ENCODE assay signal across 31 cellular contexts in genomic region chr2:149739880-149740265, GRCh38.
"Had no signal": no experiment of that assay in that cellular context is flagged by ENCODE, and none has a peak within 500 bp of the region (broad histone marks: within the 10 kb centered on the region; RNA-seq: fewer than 3 reads in every experiment).

No MANE protein-coding gene starts in this region.

- H3K79me2 ChIP-seq: hepatocyte had no signal

- H3K27me3 Mint-ChIP-seq: activated CD4-positive, alpha-beta T cell treated with anti-CD3 and anti-CD28 coated beads, Interleukin-2, amount 10 ng/mL, durations not matched to agents 24 days and 14 days; activated T-cell treated with anti-CD3 and anti-CD28 coated beads, Interleukin-2, amount 50 U/mL, for 24 hours; central memory CD8-positive, alpha-beta T cell; dendritic cell treated with granulocyte-macrophage colony-stimulating factor and Interleukin-4, amounts not matched to agents 40 ng/mL and 50 ng/mL, for 4 days; memory B cell; progenitor cell of endocrine pancreas had no signal

- H3K4me3 Mint-ChIP-seq: activated CD4-positive, alpha-beta memory T cell treated with anti-CD3 and anti-CD28 coated beads for 36 hours; activated CD4-positive, alpha-beta T cell treated with anti-CD3 and anti-CD28 coated beads, Interleukin-2, amount 10 ng/mL, durations not matched to agents 24 days and 14 days; activated T-cell treated with anti-CD3 and anti-CD28 coated beads, Interleukin-2, amount 50 U/mL, for 24 hours; central memory CD8-positive, alpha-beta T cell; dendritic cell treated with granulocyte-macrophage colony-stimulating factor and Interleukin-4, amounts not matched to agents 40 ng/mL and 50 ng/mL, for 4 days; endodermal cell; memory B cell; naive thymus-derived CD4-positive, alpha-beta T cell; stimulated activated effector memory CD8-positive, alpha-beta T cell treated with anti-CD3 and anti-CD28 coated beads, Interleukin-12 subunit alpha, Interleukin-12 subunit beta, amount 100 ng/mL, for 72 hours; stimulated activated naive CD8-positive, alpha-beta T cell treated with anti-CD3 and anti-CD28 coated beads, Interleukin-15, amount 100 ng/mL, for 72 hours; type B pancreatic cell had no signal

- H3K27ac Mint-ChIP-seq: activated CD4-positive, alpha-beta memory T cell treated with anti-CD3 and anti-CD28 coated beads for 36 hours; activated CD4-positive, alpha-beta T cell treated with anti-CD3 and anti-CD28 coated beads, Interleukin-2, amount 10 ng/mL, durations not matched to agents 24 days and 14 days; activated T-cell treated with anti-CD3 and anti-CD28 coated beads, Interleukin-2, amount 50 U/mL, for 24 hours; dendritic cell treated with granulocyte-macrophage colony-stimulating factor and Interleukin-4, amounts not matched to agents 40 ng/mL and 50 ng/mL, for 4 days; endodermal cell; memory B cell; naive thymus-derived CD4-positive, alpha-beta T cell; progenitor cell of endocrine pancreas; stimulated activated effector memory CD8-positive, alpha-beta T cell treated with anti-CD3 and anti-CD28 coated beads, Interleukin-12 subunit alpha, Interleukin-12 subunit beta, amount 100 ng/mL, for 72 hours; stimulated activated naive CD8-positive, alpha-beta T cell treated with anti-CD3 and anti-CD28 coated beads, Interleukin-15, amount 100 ng/mL, for 72 hours; type B pancreatic cell had no signal

- FAIRE-seq: kidney had no signal

- H3K4me1 ChIP-seq: breast epithelium, uterus had no signal

- H3K27me3 ChIP-seq: breast epithelium, esophagus squamous epithelium, gastroesophageal sphincter, hepatocyte, ovary, right lobe of liver, uterus had no signal

- H3K36me3 Mint-ChIP-seq: activated CD4-positive, alpha-beta memory T cell treated with anti-CD3 and anti-CD28 coated beads for 36 hours; memory B cell; naive thymus-derived CD4-positive, alpha-beta T cell; stimulated activated effector memory CD8-positive, alpha-beta T cell treated with anti-CD3 and anti-CD28 coated beads, Interleukin-12 subunit alpha, Interleukin-12 subunit beta, amount 100 ng/mL, for 72 hours; type B pancreatic cell had no signal

- H3K36me3 ChIP-seq: breast epithelium, esophagus squamous epithelium, gastroesophageal sphincter, ovary, right lobe of liver, uterus had no signal

- H2AFZ ChIP-seq: hepatocyte had no signal

- H3K4me2 ChIP-seq: hepatocyte had no signal

- H3K4me3 ChIP-seq: breast epithelium, esophagus squamous epithelium, gastroesophageal sphincter, hepatocyte, ovary, right lobe of liver, uterus had no signal

- ATAC-seq: gastroesophageal sphincter; left colon; naive thymus-derived CD4-positive, alpha-beta T cell; right lobe of liver; stimulated activated naive CD8-positive, alpha-beta T cell treated with anti-CD3 and anti-CD28 coated beads, Interleukin-15, amount 100 ng/mL, for 72 hours had no signal

- H3K9me3 Mint-ChIP-seq: activated CD4-positive, alpha-beta memory T cell treated with anti-CD3 and anti-CD28 coated beads for 36 hours; activated CD4-positive, alpha-beta T cell treated with anti-CD3 and anti-CD28 coated beads, Interleukin-2, amount 10 ng/mL, durations not matched to agents 24 days and 14 days; activated T-cell treated with anti-CD3 and anti-CD28 coated beads, Interleukin-2, amount 50 U/mL, for 24 hours; central memory CD8-positive, alpha-beta T cell; memory B cell; stimulated activated naive CD8-positive, alpha-beta T cell treated with anti-CD3 and anti-CD28 coated beads, Interleukin-15, amount 100 ng/mL, for 72 hours had no signal

- H3K4me1 Mint-ChIP-seq: activated CD4-positive, alpha-beta T cell treated with anti-CD3 and anti-CD28 coated beads, Interleukin-2, amount 10 ng/mL, durations not matched to agents 24 days and 14 days; central memory CD8-positive, alpha-beta T cell; endodermal cell; memory B cell; stimulated activated effector memory CD8-positive, alpha-beta T cell treated with anti-CD3 and anti-CD28 coated beads, Interleukin-12 subunit alpha, Interleukin-12 subunit beta, amount 100 ng/mL, for 72 hours; stimulated activated naive CD8-positive, alpha-beta T cell treated with anti-CD3 and anti-CD28 coated beads, Interleukin-15, amount 100 ng/mL, for 72 hours had no signal

- DNase-seq: activated CD4-positive, alpha-beta memory T cell treated with anti-CD3 and anti-CD28 coated beads for 36 hours; activated CD4-positive, alpha-beta T cell treated with anti-CD3 and anti-CD28 coated beads, Interleukin-2, amount 10 ng/mL, durations not matched to agents 24 days and 14 days; activated CD4-positive, CD25-positive, alpha-beta regulatory T cell treated with anti-CD3 and anti-CD28 coated beads, Interleukin-2, amount 50 U/mL, for 72 hours; activated CD8-positive, alpha-beta memory T cell treated with anti-CD3 and anti-CD28 coated beads, Interleukin-2, amount 50 U/mL, for 4 hours; activated gamma-delta T cell treated with Interleukin-2 at 50 U/mL for 16 hours; activated naive CD4-positive, alpha-beta T cell treated with anti-CD3 and anti-CD28 coated beads, Interleukin-2, amount 50 U/mL, for 16 hours; activated T-cell treated with anti-CD3 and anti-CD28 coated beads, Interleukin-2, amount 50 U/mL, for 24 hours; amygdala; endodermal cell; esophagus squamous epithelium; kidney; left colon; midbrain; naive thymus-derived CD4-positive, alpha-beta T cell; ovary; right lobe of liver; stimulated activated CD4-positive, alpha-beta T cell treated with anti-CD3 and anti-CD28 coated beads, Interleukin-12 subunit alpha, Interleukin-12 subunit beta, amount 100 ng/mL, for 4 hours; stimulated activated CD4-positive, alpha-beta T cell treated with anti-CD3 and anti-CD28 coated beads, Interleukin-4, amount 100 ng/mL, for 24 hours; stimulated activated naive CD8-positive, alpha-beta T cell treated with anti-CD3 and anti-CD28 coated beads, Interleukin-15, amount 100 ng/mL, for 72 hours; substantia nigra; uterus had no signal

- H3K27ac ChIP-seq: breast epithelium, esophagus squamous epithelium, gastroesophageal sphincter, hepatocyte, ovary, right lobe of liver, uterus, VCaP had no signal

- H3K9me3 ChIP-seq: breast epithelium, esophagus squamous epithelium, gastroesophageal sphincter, ovary, right lobe of liver, uterus had no signal
